Comparison of ENCODE assay signal across 21 cellular contexts in the genomic region with DNA sequence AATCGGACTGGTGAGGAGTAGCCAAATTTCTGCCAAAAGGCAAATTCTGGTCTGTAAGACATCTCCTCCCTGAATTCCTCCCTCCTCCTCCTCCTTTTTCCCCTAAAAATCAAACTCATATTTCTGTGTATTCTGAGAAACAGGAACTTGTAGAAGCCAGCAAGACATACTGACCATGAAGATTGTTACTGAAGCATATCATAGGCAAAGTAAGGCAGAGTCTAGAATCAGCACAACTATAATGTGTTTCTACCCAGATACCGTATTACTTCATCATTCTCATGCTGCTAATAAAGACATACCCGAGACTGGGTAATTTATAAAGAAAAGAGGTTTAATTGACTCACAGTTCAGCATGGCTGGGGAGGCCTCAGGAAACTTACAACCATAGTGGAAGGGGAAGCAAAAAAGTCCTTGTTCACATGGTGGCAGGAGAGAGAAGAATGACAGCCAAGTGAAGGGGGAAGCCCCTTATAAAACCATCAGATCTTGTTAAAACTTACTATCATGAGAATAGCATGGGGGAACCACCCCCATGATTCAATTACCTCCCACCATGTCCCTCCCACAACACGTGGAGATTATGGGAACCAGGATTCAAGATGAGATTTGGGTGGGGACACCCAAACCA.
"Had no signal": no experiment of that assay in that cellular context is flagged by ENCODE, and none has a peak within 500 bp of the region (broad histone marks: within the 10 kb centered on the region; RNA-seq: fewer than 3 reads in every experiment).

No MANE protein-coding gene starts in this region.

- H3K4me3 ChIP-seq: cardiac muscle cell, mucosa of descending colon, prostate gland, right atrium auricular region, suprapubic skin, vagina had no signal

- H3K27ac ChIP-seq: cardiac muscle cell, prostate gland, suprapubic skin, vagina, VCaP had no signal

- H3K9me3 ChIP-seq: mucosa of descending colon, prostate gland, right atrium auricular region, suprapubic skin, vagina had no signal

- H3K9me3 Mint-ChIP-seq: endodermal cell, immature natural killer cell had no signal

- H3K27me3 ChIP-seq: cardiac muscle cell, right atrium auricular region, suprapubic skin, vagina had no signal

- H3K27me3 Mint-ChIP-seq: activated naive CD8-positive, alpha-beta T cell treated with anti-CD3 and anti-CD28 coated beads, Interleukin-2, amount 10 ng/mL, durations not matched to agents 7 days and 5 days; stimulated activated naive CD8-positive, alpha-beta T cell treated with anti-CD3 and anti-CD28 coated beads, Interleukin-15, amount 100 ng/mL, for 72 hours had no signal

- H3K4me1 Mint-ChIP-seq: immature natural killer cell had no signal

- ATAC-seq: mucosa of descending colon; naive thymus-derived CD4-positive, alpha-beta T cell; stimulated activated naive CD8-positive, alpha-beta T cell treated with anti-CD3 and anti-CD28 coated beads, Interleukin-15, amount 100 ng/mL, for 72 hours had no signal

- DNase-seq: activated CD4-positive, alpha-beta T cell treated with anti-CD3 and anti-CD28 coated beads for 1 hour; activated CD4-positive, alpha-beta T cell treated with anti-CD3 and anti-CD28 coated beads, Interleukin-2, amount 50 U/mL, for 48 hours; activated naive CD4-positive, alpha-beta T cell; activated naive CD8-positive, alpha-beta T cell treated with anti-CD3 and anti-CD28 coated beads, Interleukin-2, amount 10 ng/mL, durations not matched to agents 7 days and 5 days; amygdala; endodermal cell; foreskin melanocyte; immature natural killer cell; kidney glomerular epithelial cell; mesenchymal stem cell; mucosa of descending colon; naive thymus-derived CD4-positive, alpha-beta T cell; stimulated activated CD4-positive, alpha-beta T cell treated with anti-CD3 and anti-CD28 coated beads, Interleukin-2, amount 100 ng/mL, for 24 hours; stimulated activated naive CD8-positive, alpha-beta T cell treated with anti-CD3 and anti-CD28 coated beads, Interleukin-15, amount 100 ng/mL, for 72 hours; trophoblast cell had no signal

- H3K27ac Mint-ChIP-seq: activated naive CD8-positive, alpha-beta T cell treated with anti-CD3 and anti-CD28 coated beads, Interleukin-2, amount 10 ng/mL, durations not matched to agents 7 days and 5 days; endodermal cell; immature natural killer cell; naive thymus-derived CD4-positive, alpha-beta T cell; stimulated activated naive CD8-positive, alpha-beta T cell treated with anti-CD3 and anti-CD28 coated beads, Interleukin-15, amount 100 ng/mL, for 72 hours had no signal

- H3K36me3 Mint-ChIP-seq: immature natural killer cell had no signal

- H3K4me1 ChIP-seq: prostate gland had no signal

- H3K36me3 ChIP-seq: cardiac muscle cell, prostate gland, right atrium auricular region, suprapubic skin, vagina had no signal

- H3K4me3 Mint-ChIP-seq: activated naive CD8-positive, alpha-beta T cell treated with anti-CD3 and anti-CD28 coated beads, Interleukin-2, amount 10 ng/mL, durations not matched to agents 7 days and 5 days; endodermal cell; immature natural killer cell; naive thymus-derived CD4-positive, alpha-beta T cell; stimulated activated naive CD8-positive, alpha-beta T cell treated with anti-CD3 and anti-CD28 coated beads, Interleukin-15, amount 100 ng/mL, for 72 hours had no signal
